In genomic region chr1:25626018-25626417, GRCh38 we compare ENCODE assay signal across 17 cellular contexts. TPM values are rescaled to one million over a fixed set of nuclear protein-coding genes. Genes with fewer than 3 reads are reported as not detected.
DNase-seq lines count a peak whose midpoint lies in the region; ATAC-seq and TF ChIP-seq lines count a peak whose summit lies in the region.
"Had no signal": no experiment of that assay in that cellular context is flagged by ENCODE, and none has a peak within 500 bp of the region (broad histone marks: within the 10 kb centered on the region; RNA-seq: fewer than 3 reads in every experiment).

No MANE protein-coding gene starts in this region.

- peak overlapping the region; percentile 80 for H3K27ac Mint-ChIP-seq in CD4-positive, alpha-beta T cell
- peak overlapping the region; percentile 49 for H3K27ac Mint-ChIP-seq in CD8-positive, alpha-beta T cell
- peak overlapping the region; percentile 77 to 81 for H3K27ac Mint-ChIP-seq in T-cell
- H3K27ac Mint-ChIP-seq in naive thymus-derived CD8-positive, alpha-beta T cell: peak overlapping the region; percentile 33 to 90 (median 74)
- H3K27ac Mint-ChIP-seq: GM23338, H9, HFFc6 had no signal

- H3K4me1 Mint-ChIP-seq in CD4-positive, alpha-beta T cell (ENCODE audit: low read depth): peaks cover 94% of the 10 kb centered on the region
- H3K4me1 Mint-ChIP-seq in CD8-positive, alpha-beta T cell (ENCODE audit: low read depth): peaks cover 85% of the 10 kb centered on the region
- peaks cover 89 to 94% (median 90%) of the 10 kb centered on the region in 3 donors for H3K4me1 Mint-ChIP-seq in T-cell
- H3K4me1 Mint-ChIP-seq in naive thymus-derived CD8-positive, alpha-beta T cell: peaks cover 41 to 92% (median 84%) of the 10 kb centered on the region in 4 donors
- H3K4me1 Mint-ChIP-seq: GM23338 had no signal

- peaks cover 38% of the 10 kb centered on the region for H3K36me3 Mint-ChIP-seq in CD4-positive, alpha-beta T cell (ENCODE audit: low read depth)
- peaks cover 14% of the 10 kb centered on the region for H3K36me3 Mint-ChIP-seq in CD8-positive, alpha-beta T cell
- peaks cover 16% of the 10 kb centered on the region for H3K36me3 Mint-ChIP-seq in T-cell
- H3K36me3 Mint-ChIP-seq in naive thymus-derived CD8-positive, alpha-beta T cell: peaks cover 0 to 15% (median 14%) of the 10 kb centered on the region in 3 donors

- H3K4me3 ChIP-seq in CD8-positive, alpha-beta T cell (ENCODE audit: low read depth, low read length): no peak overlapping the region
- H3K4me3 ChIP-seq: GM12878, GM23338 had no signal

- intact Hi-C loops in CD4-positive, alpha-beta T cell (cut with DNase I, micrococcal nuclease): no loop called here
- intact Hi-C loops in CD8-positive, alpha-beta T cell (cut with DNase I, micrococcal nuclease): no loop called here

- ATAC-seq in CD4-positive, alpha-beta T cell (ENCODE audit: poor library complexity): no peak
- ATAC-seq in CD8-positive, alpha-beta T cell: no peak
- ATAC-seq in T-cell (replicated peaks in 1 of 4): no peak
- no peak for ATAC-seq in naive thymus-derived CD8-positive, alpha-beta T cell
- ATAC-seq in HG03135 (IDR thresholded peaks at IDR 0.05; ENCODE audit: unreplicated experiment): no peak
- ATAC-seq in GM18873 (IDR thresholded peaks at IDR 0.05; ENCODE audit: low FRiP score, unreplicated experiment): no peak
- ATAC-seq: GM12878, GM23338, HCT116 had no signal

- no peaks in the 10 kb centered on the region for H3K27me3 ChIP-seq in CD4-positive, alpha-beta T cell (ENCODE audit: control insufficient read depth, insufficient read depth, low read length)
- H3K27me3 ChIP-seq in CD8-positive, alpha-beta T cell (ENCODE audit: insufficient read depth, low read length): no peaks in the 10 kb centered on the region

- POLR2A ChIA-PET in CD4-positive, alpha-beta T cell (lab: Charles Lee): interaction anchor here (0.8 kb wide), 1 partner anchor 15 kb away, joined by 3 read pairs; no protein-coding TSS in a partner anchor
- POLR2A ChIA-PET in CD8-positive, alpha-beta T cell (lab: Charles Lee): no interaction called here
- POLR2A ChIA-PET in T-cell (lab: Charles Lee): no interaction called here
- POLR2A ChIA-PET in naive thymus-derived CD8-positive, alpha-beta T cell (lab: Charles Lee): interaction anchor here (1.3 to 8.3 kb wide), 2 partner anchors 9 to 49 kb away, joined by 4 to 66 read pairs; no protein-coding TSS in a partner anchor

- H3K27me3 Mint-ChIP-seq in CD4-positive, alpha-beta T cell: no peaks in the 10 kb centered on the region
- no peaks in the 10 kb centered on the region for H3K27me3 Mint-ChIP-seq in CD8-positive, alpha-beta T cell (ENCODE audit: low read depth)
- H3K27me3 Mint-ChIP-seq in T-cell: no peaks in the 10 kb centered on the region
- peaks cover 0 to 4% (median 0%) of the 10 kb centered on the region in 5 donors for H3K27me3 Mint-ChIP-seq in naive thymus-derived CD8-positive, alpha-beta T cell
- H3K27me3 Mint-ChIP-seq: CD8-positive, alpha-beta memory T cell had no signal

- no peak for TF ChIP-seq CTCF in CD4-positive, alpha-beta T cell (IDR thresholded peaks at IDR 0.05)
- no peak for TF ChIP-seq CTCF in CD8-positive, alpha-beta T cell (IDR thresholded peaks at IDR 0.05)

- H3K4me1 ChIP-seq in CD8-positive, alpha-beta T cell (ENCODE audit: insufficient read depth, low read length): peaks cover 68% of the 10 kb centered on the region

- no peak overlapping the region for H3K27ac ChIP-seq in CD4-positive, alpha-beta T cell (ENCODE audit: low read depth, low read length)
- H3K27ac ChIP-seq in CD8-positive, alpha-beta T cell (ENCODE audit: low read depth, low read length): no peak overlapping the region

- H3K9me3 ChIP-seq in CD4-positive, alpha-beta T cell (ENCODE audit: control insufficient read depth, low read length): no peaks in the 10 kb centered on the region
- H3K9me3 ChIP-seq in CD8-positive, alpha-beta T cell (ENCODE audit: low read length): no peaks in the 10 kb centered on the region

- no peak overlapping the region for H3K4me3 Mint-ChIP-seq in CD4-positive, alpha-beta T cell
- no peak overlapping the region for H3K4me3 Mint-ChIP-seq in CD8-positive, alpha-beta T cell
- peak overlapping the region in 1 of 3 donors; percentile 92 for H3K4me3 Mint-ChIP-seq in T-cell
- peak overlapping the region in 4 of 10 donors; percentile 4 to 51 (median 22) for H3K4me3 Mint-ChIP-seq in naive thymus-derived CD8-positive, alpha-beta T cell
- H3K4me3 Mint-ChIP-seq: CD8-positive, alpha-beta memory T cell; GM23338; H9; HFFc6 had no signal

- H3K9me3 Mint-ChIP-seq in CD4-positive, alpha-beta T cell: peaks cover 2% of the 10 kb centered on the region
- H3K9me3 Mint-ChIP-seq in CD8-positive, alpha-beta T cell: peaks cover 6% of the 10 kb centered on the region
- no peaks in the 10 kb centered on the region for H3K9me3 Mint-ChIP-seq in T-cell
- peaks cover 0 to 8% (median 0%) of the 10 kb centered on the region in 9 donors for H3K9me3 Mint-ChIP-seq in naive thymus-derived CD8-positive, alpha-beta T cell
- H3K9me3 Mint-ChIP-seq: CD8-positive, alpha-beta memory T cell had no signal

- no peak for DNase-seq in CD4-positive, alpha-beta T cell
- DNase-seq in CD8-positive, alpha-beta T cell: no peak
- no peak for DNase-seq in T-cell
- DNase-seq in naive thymus-derived CD8-positive, alpha-beta T cell: no peak
- DNase-seq: C1 segment of cervical spinal cord; CD8-positive, alpha-beta memory T cell; DMS 273 treated with DMSO at 0.1 percent for 48 hours; DMS79; EL; GDM1; H9; HFFc6 had no signal

- CTCF ChIA-PET in CD4-positive, alpha-beta T cell (lab: Charles Lee): no interaction called here
- CTCF ChIA-PET in CD8-positive, alpha-beta T cell (lab: Charles Lee): interaction anchor here (1.5 kb wide), 1 partner anchor 184 kb away, joined by 5 read pairs; no protein-coding TSS in a partner anchor
- CTCF ChIA-PET in T-cell (lab: Charles Lee): no interaction called here

- H3K36me3 ChIP-seq in CD8-positive, alpha-beta T cell (ENCODE audit: insufficient read depth, low read length): no peaks in the 10 kb centered on the region

RNA-seq across cellular contexts. Expression of gene MAN1C1, which starts 9.4 kb away (rescaled TPM):
- total RNA-seq in CD4-positive, alpha-beta T cell: 10 to 100 TPM; 44.4 to 46.9 TPM
- total RNA-seq in CD8-positive, alpha-beta T cell: 10 to 100 TPM; 24.6 to 25.7 TPM
- total RNA-seq in T-cell: 10 to 100 TPM; 57.5 to 90.5 (median 65.5) TPM
- total RNA-seq in naive thymus-derived CD8-positive, alpha-beta T cell: 10 to 100 TPM; 46.0 to 47.2 TPM
- 10 to 100 TPM; 11.3 to 48.3 (median 11.7) TPM for polyA plus RNA-seq in naive thymus-derived CD8-positive, alpha-beta T cell

Comparison
In these comparisons a context has a peak if more than half of its experiments do, and no peak if none do; other contexts are left out.
1. POLR2A ChIA-PET loops: an anchor here in CD4-positive, alpha-beta T cell (0.8 kb wide) and naive thymus-derived CD8-positive, alpha-beta T cell (1.3 to 8.3 kb wide); none called in CD8-positive, alpha-beta T cell and T-cell.